In genomic region chr4:80187677-80188076, GRCh38 we compare ENCODE assay signal across 19 cellular contexts.
"Had no signal": no experiment of that assay in that cellular context is flagged by ENCODE, and none has a peak within 500 bp of the region (broad histone marks: within the 10 kb centered on the region; RNA-seq: fewer than 3 reads in every experiment).

No MANE protein-coding gene starts in this region.

- H3K27me3 Mint-ChIP-seq: activated T-helper 17 cell treated with anti-CD3 and anti-CD28 coated beads, Interleukin-2, amount 50 U/mL, for 72 hours had no signal

- H3K36me3 Mint-ChIP-seq: activated naive CD8-positive, alpha-beta T cell treated with anti-CD3 and anti-CD28 coated beads, Interleukin-2, amount 10 ng/mL, durations not matched to agents 7 days and 5 days; type B pancreatic cell had no signal

- H3K27ac Mint-ChIP-seq: activated CD4-positive, alpha-beta memory T cell treated with anti-CD3 and anti-CD28 coated beads, Interleukin-2, amount 10 ng/mL, durations not matched to agents 7 days and 5 days; activated CD4-positive, alpha-beta T cell treated with anti-CD3 and anti-CD28 coated beads for 36 hours; activated CD8-positive, alpha-beta memory T cell treated with anti-CD3 and anti-CD28 coated beads, Interleukin-2, amount 10 ng/mL, durations not matched to agents 7 days and 5 days; activated naive CD8-positive, alpha-beta T cell treated with anti-CD3 and anti-CD28 coated beads, Interleukin-2, amount 10 ng/mL, durations not matched to agents 7 days and 5 days; activated T-helper 17 cell treated with anti-CD3 and anti-CD28 coated beads, Interleukin-2, amount 50 U/mL, for 72 hours; nephron progenitor cell; stimulated activated naive CD8-positive, alpha-beta T cell treated with anti-CD3 and anti-CD28 coated beads, Interleukin-15, Interleukin-2, amounts not matched to agents 100 ng/mL and 50 ng/mL, for 24 hours; type B pancreatic cell had no signal

- H3K4me3 ChIP-seq: prostate gland, right atrium auricular region, testis had no signal

- H3K9me3 ChIP-seq: prostate gland, right atrium auricular region, testis had no signal

- DNase-seq: activated CD4-positive, alpha-beta memory T cell treated with anti-CD3 and anti-CD28 coated beads, Interleukin-2, amount 10 ng/mL, durations not matched to agents 7 days and 5 days; activated CD4-positive, alpha-beta T cell treated with anti-CD3 and anti-CD28 coated beads for 36 hours; activated CD8-positive, alpha-beta memory T cell treated with anti-CD3 and anti-CD28 coated beads, Interleukin-2, amount 10 ng/mL, durations not matched to agents 7 days and 5 days; activated naive CD4-positive, alpha-beta T cell; activated naive CD8-positive, alpha-beta T cell treated with anti-CD3 and anti-CD28 coated beads, Interleukin-2, amount 10 ng/mL, durations not matched to agents 7 days and 5 days; activated T-cell treated with anti-CD3 and anti-CD28 coated beads, Interleukin-2, amount 50 U/mL, for 1 hour; brain microvascular endothelial cell; cortex of kidney; effector CD4-positive, alpha-beta T cell; mesendoderm; nephron progenitor cell; SW 1271; testis had no signal

- H3K4me3 Mint-ChIP-seq: activated CD4-positive, alpha-beta memory T cell treated with anti-CD3 and anti-CD28 coated beads, Interleukin-2, amount 10 ng/mL, durations not matched to agents 7 days and 5 days; activated CD4-positive, alpha-beta T cell treated with anti-CD3 and anti-CD28 coated beads for 36 hours; activated CD8-positive, alpha-beta memory T cell treated with anti-CD3 and anti-CD28 coated beads, Interleukin-2, amount 10 ng/mL, durations not matched to agents 7 days and 5 days; activated naive CD8-positive, alpha-beta T cell treated with anti-CD3 and anti-CD28 coated beads, Interleukin-2, amount 10 ng/mL, durations not matched to agents 7 days and 5 days; activated T-helper 17 cell treated with anti-CD3 and anti-CD28 coated beads, Interleukin-2, amount 50 U/mL, for 72 hours; nephron progenitor cell; stimulated activated naive CD8-positive, alpha-beta T cell treated with anti-CD3 and anti-CD28 coated beads, Interleukin-15, Interleukin-2, amounts not matched to agents 100 ng/mL and 50 ng/mL, for 24 hours; type B pancreatic cell had no signal

- H3K27ac ChIP-seq: brain microvascular endothelial cell, prostate gland, right atrium auricular region, testis had no signal

- H3K9me3 Mint-ChIP-seq: activated CD4-positive, alpha-beta memory T cell treated with anti-CD3 and anti-CD28 coated beads, Interleukin-2, amount 10 ng/mL, durations not matched to agents 7 days and 5 days; activated naive CD8-positive, alpha-beta T cell treated with anti-CD3 and anti-CD28 coated beads, Interleukin-2, amount 10 ng/mL, durations not matched to agents 7 days and 5 days; activated T-helper 17 cell treated with anti-CD3 and anti-CD28 coated beads, Interleukin-2, amount 50 U/mL, for 72 hours; nephron progenitor cell; stimulated activated naive CD8-positive, alpha-beta T cell treated with anti-CD3 and anti-CD28 coated beads, Interleukin-15, Interleukin-2, amounts not matched to agents 100 ng/mL and 50 ng/mL, for 24 hours; type B pancreatic cell had no signal

- ATAC-seq: activated CD4-positive, alpha-beta T cell treated with anti-CD3 and anti-CD28 coated beads for 36 hours; activated CD8-positive, alpha-beta memory T cell treated with anti-CD3 and anti-CD28 coated beads, Interleukin-2, amount 10 ng/mL, durations not matched to agents 7 days and 5 days; activated T-helper 17 cell treated with anti-CD3 and anti-CD28 coated beads, Interleukin-2, amount 50 U/mL, for 72 hours; esophagus mucosa had no signal

- H3K36me3 ChIP-seq: brain microvascular endothelial cell, prostate gland, right atrium auricular region had no signal

- H3K4me1 ChIP-seq: prostate gland had no signal
